In genomic region chr14:23571701-23572523, GRCh38 we compare ENCODE assay signal across 22 cellular contexts. TPM values are rescaled to one million over a fixed set of nuclear protein-coding genes. Genes with fewer than 3 reads are reported as not detected.
DNase-seq lines count a peak whose midpoint lies in the region; ATAC-seq, FAIRE-seq and TF ChIP-seq lines count a peak whose summit lies in the region.
"Had no signal": no experiment of that assay in that cellular context is flagged by ENCODE, and none has a peak within 500 bp of the region (broad histone marks: within the 10 kb centered on the region; RNA-seq: fewer than 3 reads in every experiment).

No MANE protein-coding gene starts in this region.

- CTCF ChIA-PET in activated CD4-positive, alpha-beta T cell treated with anti-CD3 and anti-CD28 coated beads for 36 hours (lab: Charles Lee), result interaction anchor here (0.6 to 2.5 kb wide), 7 partner anchors 9 to 275 kb away, joined by 3 to 9 read pairs (median 5); no protein-coding TSS in a partner anchor

- TF ChIP-seq CTCF in keratinocyte (optimal IDR thresholded peaks at IDR 0.05 in 1 of 3, IDR thresholded peaks at IDR 0.05 in 1 of 3, conservative IDR thresholded peaks at IDR 0.05 in 1 of 3; ENCODE audit: extremely low read depth in 1 of 3, insufficient read depth in 2 of 3, low read length in 3 of 3) (no peak), esophagus muscularis mucosa (IDR thresholded peaks at IDR 0.05) (no peak)

- H3K27ac Mint-ChIP-seq in activated CD4-positive, alpha-beta T cell treated with anti-CD3 and anti-CD28 coated beads, Interleukin-2, amount 10 ng/mL, durations not matched to agents 24 days and 14 days, result peak overlapping the region; percentile 2
- H3K27ac Mint-ChIP-seq in activated CD4-positive, alpha-beta T cell treated with anti-CD3 and anti-CD28 coated beads for 36 hours, result no peak overlapping the region
- peak overlapping the region; percentile 46 for H3K27ac Mint-ChIP-seq in activated T-helper 17 cell treated with anti-CD3 and anti-CD28 coated beads, Interleukin-2, amount 50 U/mL, for 72 hours
- H3K27ac Mint-ChIP-seq: HFFc6; natural killer cell treated with Interleukin-12 subunit alpha and Interleukin-12 subunit beta and Interleukin-15 and Interleukin-18, amount 100 ng/mL, for 72 hours; stimulated activated naive B cell treated with anti-CD40 and anti-IgM and Interleukin-4, amounts not matched to agents 10 μg/mL and 1 μg/mL and 100 μg/mL, for 72 hours had no signal

- WGBS in esophagus muscularis mucosa, result 64% methylated on average over 13 of the region's 14 CpGs

- peak overlapping the region; percentile 73 for H2AFZ ChIP-seq in keratinocyte (ENCODE audit: control insufficient read depth, low read length)

- no peaks in the 10 kb centered on the region for H3K9me3 Mint-ChIP-seq in activated CD4-positive, alpha-beta T cell treated with anti-CD3 and anti-CD28 coated beads, Interleukin-2, amount 10 ng/mL, durations not matched to agents 24 days and 14 days
- no peaks in the 10 kb centered on the region for H3K9me3 Mint-ChIP-seq in activated CD4-positive, alpha-beta T cell treated with anti-CD3 and anti-CD28 coated beads for 36 hours (ENCODE audit: low read depth)
- no peaks in the 10 kb centered on the region for H3K9me3 Mint-ChIP-seq in activated T-helper 17 cell treated with anti-CD3 and anti-CD28 coated beads, Interleukin-2, amount 50 U/mL, for 72 hours
- H3K9me3 Mint-ChIP-seq: CD4-positive, alpha-beta memory T cell; HFFc6; natural killer cell treated with Interleukin-12 subunit alpha and Interleukin-12 subunit beta and Interleukin-15 and Interleukin-18, amount 100 ng/mL, for 72 hours; stimulated activated naive B cell treated with anti-CD40 and anti-IgM and Interleukin-4, amounts not matched to agents 10 μg/mL and 1 μg/mL and 100 μg/mL, for 72 hours had no signal

- H3K27me3 Mint-ChIP-seq in activated CD4-positive, alpha-beta T cell treated with anti-CD3 and anti-CD28 coated beads, Interleukin-2, amount 10 ng/mL, durations not matched to agents 24 days and 14 days, result peaks cover 23% of the 10 kb centered on the region
- H3K27me3 Mint-ChIP-seq in activated CD4-positive, alpha-beta T cell treated with anti-CD3 and anti-CD28 coated beads for 36 hours, result peaks cover 24% of the 10 kb centered on the region
- H3K27me3 Mint-ChIP-seq in activated T-helper 17 cell treated with anti-CD3 and anti-CD28 coated beads, Interleukin-2, amount 50 U/mL, for 72 hours, result peaks cover 23% of the 10 kb centered on the region

- no peak overlapping the region for H3K4me3 ChIP-seq in keratinocyte (ENCODE audit: control insufficient read depth in 2 of 3, extremely low read depth in 1 of 3, insufficient read depth in 2 of 3, low read depth in 1 of 3, low read length in 3 of 3)
- H3K4me3 ChIP-seq in esophagus muscularis mucosa, result no peak overlapping the region
- H3K4me3 ChIP-seq: ascending aorta, colonic mucosa, lung had no signal

- H3K36me3 Mint-ChIP-seq in activated CD4-positive, alpha-beta T cell treated with anti-CD3 and anti-CD28 coated beads, Interleukin-2, amount 10 ng/mL, durations not matched to agents 24 days and 14 days (ENCODE audit: low read depth), result peaks cover 7% of the 10 kb centered on the region
- H3K36me3 Mint-ChIP-seq in activated CD4-positive, alpha-beta T cell treated with anti-CD3 and anti-CD28 coated beads for 36 hours (ENCODE audit: low read depth), result no peaks in the 10 kb centered on the region
- H3K36me3 Mint-ChIP-seq in activated T-helper 17 cell treated with anti-CD3 and anti-CD28 coated beads, Interleukin-2, amount 50 U/mL, for 72 hours (ENCODE audit: low read depth), result peaks cover 15% of the 10 kb centered on the region
- H3K36me3 Mint-ChIP-seq: natural killer cell treated with Interleukin-12 subunit alpha and Interleukin-12 subunit beta and Interleukin-15 and Interleukin-18, amount 100 ng/mL, for 72 hours had no signal

- POLR2A ChIA-PET in activated CD4-positive, alpha-beta T cell treated with anti-CD3 and anti-CD28 coated beads for 36 hours (lab: Charles Lee), result no interaction called here

- dilution Hi-C loops in keratinocyte (cut with MboI; ENCODE audit: extremely low pct_ligation_motif_present, low sequenced_read_pairs), result no loop called here

- H3K4me1 ChIP-seq in keratinocyte (ENCODE audit: control insufficient read depth, extremely low read depth, insufficient read depth, low read length) (peaks cover 19% of the 10 kb centered on the region), esophagus muscularis mucosa (peaks cover 7 to 34% (median 24%) of the 10 kb centered on the region in 4 donors)

- no peak for TF ChIP-seq POLR2A in esophagus muscularis mucosa (IDR thresholded peaks at IDR 0.05; ENCODE audit: low read depth)

- no peak overlapping the region for H3K4me3 Mint-ChIP-seq in activated CD4-positive, alpha-beta T cell treated with anti-CD3 and anti-CD28 coated beads, Interleukin-2, amount 10 ng/mL, durations not matched to agents 24 days and 14 days
- no peak overlapping the region for H3K4me3 Mint-ChIP-seq in activated CD4-positive, alpha-beta T cell treated with anti-CD3 and anti-CD28 coated beads for 36 hours
- H3K4me3 Mint-ChIP-seq in activated T-helper 17 cell treated with anti-CD3 and anti-CD28 coated beads, Interleukin-2, amount 50 U/mL, for 72 hours, result no peak overlapping the region
- H3K4me3 Mint-ChIP-seq: HFFc6; natural killer cell treated with Interleukin-12 subunit alpha and Interleukin-12 subunit beta and Interleukin-15 and Interleukin-18, amount 100 ng/mL, for 72 hours; stimulated activated naive B cell treated with anti-CD40 and anti-IgM and Interleukin-4, amounts not matched to agents 10 μg/mL and 1 μg/mL and 100 μg/mL, for 72 hours had no signal

- peaks cover 21% of the 10 kb centered on the region for H3K27me3 ChIP-seq in keratinocyte (ENCODE audit: control insufficient read depth, extremely low read depth, insufficient read depth, low read length)
- H3K27me3 ChIP-seq in esophagus muscularis mucosa, result peaks cover 1 to 58% (median 19%) of the 10 kb centered on the region in 4 donors

- no peaks in the 10 kb centered on the region for H3K9me1 ChIP-seq in keratinocyte (ENCODE audit: control insufficient read depth, extremely low read depth, insufficient read depth, low read length)

- no peak overlapping the region for H3K4me2 ChIP-seq in keratinocyte (ENCODE audit: control insufficient read depth, extremely low read depth, insufficient read depth, low read depth, low read length)

- peaks cover 3% of the 10 kb centered on the region for H3K79me2 ChIP-seq in keratinocyte (ENCODE audit: control insufficient read depth, insufficient read depth, low read length)

- FAIRE-seq in keratinocyte (lab: Jason Lieb, UNC), result no peak
- FAIRE-seq: A204.1 had no signal

- no peak overlapping the region for H3K27ac ChIP-seq in keratinocyte (ENCODE audit: control insufficient read depth, insufficient read depth, low read length)
- H3K27ac ChIP-seq in temporal lobe (ENCODE audit: low read depth, low read length), result peak overlapping the region; percentile 51
- no peak overlapping the region for H3K27ac ChIP-seq in esophagus muscularis mucosa (replicated peaks in 1 of 4)
- H3K27ac ChIP-seq: ascending aorta, colonic mucosa, epithelial cell of prostate had no signal

- TF ChIP-seq EP300 in esophagus muscularis mucosa (IDR thresholded peaks at IDR 0.05), result no peak

- no peaks in the 10 kb centered on the region for H4K20me1 ChIP-seq in keratinocyte (ENCODE audit: control insufficient read depth, extremely low read depth, insufficient read depth, low read length)

- peak; percentile 56 for DNase-seq in activated CD4-positive, alpha-beta T cell treated with anti-CD3 and anti-CD28 coated beads, Interleukin-2, amount 10 ng/mL, durations not matched to agents 24 days and 14 days
- DNase-seq in activated CD4-positive, alpha-beta T cell treated with anti-CD3 and anti-CD28 coated beads for 36 hours, result no peak
- DNase-seq in keratinocyte (ENCODE audit: low read depth, low spot score), result no peak
- DNase-seq in esophagus muscularis mucosa (ENCODE audit: extremely low spot score), result no peak
- no peak for DNase-seq in activated T-cell treated with anti-CD3 and anti-CD28 coated beads for 4 hours
- DNase-seq: activated CD4-positive, CD25-positive, alpha-beta regulatory T cell treated with anti-CD3 and anti-CD28 coated beads, Interleukin-2, amount 50 U/mL, for 72 hours; activated naive CD4-positive, alpha-beta T cell; CD4-positive, alpha-beta memory T cell; HFFc6; NCI-H1436 treated with DMSO at 0.1 percent for 48 hours; NCI-H446 treated with DMSO at 0.1 percent for 48 hours; stimulated activated naive B cell treated with anti-CD40 and anti-IgM and Interleukin-4, amounts not matched to agents 10 μg/mL and 1 μg/mL and 100 μg/mL, for 72 hours had no signal

- H3K9ac ChIP-seq in keratinocyte (ENCODE audit: control insufficient read depth, extremely low read depth, insufficient read depth, low read length), result no peak overlapping the region

- H3K4me1 Mint-ChIP-seq in activated CD4-positive, alpha-beta T cell treated with anti-CD3 and anti-CD28 coated beads, Interleukin-2, amount 10 ng/mL, durations not matched to agents 24 days and 14 days, result peaks cover 35% of the 10 kb centered on the region
- H3K4me1 Mint-ChIP-seq in activated CD4-positive, alpha-beta T cell treated with anti-CD3 and anti-CD28 coated beads for 36 hours, result peaks cover 17% of the 10 kb centered on the region
- peaks cover 25% of the 10 kb centered on the region for H3K4me1 Mint-ChIP-seq in activated T-helper 17 cell treated with anti-CD3 and anti-CD28 coated beads, Interleukin-2, amount 50 U/mL, for 72 hours

- H3K9me3 ChIP-seq in keratinocyte (ENCODE audit: control insufficient read depth, low read depth, low read length), result no peaks in the 10 kb centered on the region
- H3K9me3 ChIP-seq in esophagus muscularis mucosa, result no peaks in the 10 kb centered on the region
- H3K9me3 ChIP-seq: ascending aorta, colonic mucosa had no signal

- intact Hi-C loops in activated CD4-positive, alpha-beta T cell treated with anti-CD3 and anti-CD28 coated beads, Interleukin-2, amount 10 ng/mL, durations not matched to agents 24 days and 14 days (cut with micrococcal nuclease), result no loop called here
- intact Hi-C loops in activated CD4-positive, alpha-beta T cell treated with anti-CD3 and anti-CD28 coated beads for 36 hours (cut with DNase I, micrococcal nuclease), result no loop called here
- intact Hi-C loops in esophagus muscularis mucosa (cut with DNase I), result no loop called here

- H3K36me3 ChIP-seq in keratinocyte (ENCODE audit: control insufficient read depth in 2 of 2, extremely low read depth in 1 of 2, insufficient read depth in 2 of 2, low read length in 2 of 2) (no peaks in the 10 kb centered on the region), esophagus muscularis mucosa (no peaks in the 10 kb centered on the region)
- H3K36me3 ChIP-seq: ascending aorta, colonic mucosa had no signal

- no peak for ATAC-seq in activated CD4-positive, alpha-beta T cell treated with anti-CD3 and anti-CD28 coated beads for 36 hours
- no peak for ATAC-seq in activated T-helper 17 cell treated with anti-CD3 and anti-CD28 coated beads, Interleukin-2, amount 50 U/mL, for 72 hours (replicated peaks)
- ATAC-seq in HG03442 (IDR thresholded peaks at IDR 0.05; ENCODE audit: unreplicated experiment), result no peak
- ATAC-seq: natural killer cell treated with Interleukin-12 subunit alpha and Interleukin-12 subunit beta and Interleukin-15 and Interleukin-18, amount 100 ng/mL, for 72 hours; stimulated activated naive B cell treated with anti-CD40 and anti-IgM and Interleukin-4, amounts not matched to agents 10 μg/mL and 1 μg/mL and 100 μg/mL, for 72 hours had no signal

RNA-seq across cellular contexts. Expression of gene AP1G2, which starts 4.3 kb away (rescaled TPM):
- 135 and 142 TPM in 2 replicates for total RNA-seq in activated CD4-positive, alpha-beta T cell treated with anti-CD3 and anti-CD28 coated beads, Interleukin-2, amount 10 ng/mL, durations not matched to agents 24 days and 14 days
- 100 to 1,000 TPM; 162 to 166 TPM for total RNA-seq in activated CD4-positive, alpha-beta T cell treated with anti-CD3 and anti-CD28 coated beads for 36 hours
- 100 to 1,000 TPM; 199 to 312 TPM for total RNA-seq in activated T-helper 17 cell treated with anti-CD3 and anti-CD28 coated beads, Interleukin-2, amount 50 U/mL, for 72 hours
- 119 to 230 TPM (median 128 TPM) in 3 replicates for polyA plus RNA-seq in keratinocyte
- 32.3 TPM for polyA plus RNA-seq in keratinocyte (2011; ENCODE audit: low read depth)
- polyA plus RNA-seq in keratinocyte (2011; cell fraction: cytosol; rRNA removed), result 70.8 and 77.1 TPM in 2 replicates
- 905 and 1,158 TPM in 2 replicates for polyA plus RNA-seq in keratinocyte (2011; cell fraction: nucleus; rRNA removed)
- 74.0 and 125 TPM in 2 replicates for polyA plus RNA-seq in keratinocyte (2012; ENCODE audit: low replicate concordance)
- polyA minus RNA-seq in keratinocyte, result 177 to 204 TPM (median 203 TPM) in 3 replicates
- polyA minus RNA-seq in keratinocyte (2011; cell fraction: cytosol; rRNA and poly(A)+ RNA removed), result 78.5 TPM
- polyA minus RNA-seq in keratinocyte (2011; cell fraction: nucleus; rRNA and poly(A)+ RNA removed), result 123 and 164 TPM in 2 replicates
- 10.6 TPM for total RNA-seq in temporal lobe
- 10 to 100 TPM; 15.9 to 30.2 (median 20.0) TPM for total RNA-seq in esophagus muscularis mucosa

RNA-seq across cellular contexts. Expression of gene JPH4, which starts 6.7 kb away (rescaled TPM):
- total RNA-seq in activated CD4-positive, alpha-beta T cell treated with anti-CD3 and anti-CD28 coated beads, Interleukin-2, amount 10 ng/mL, durations not matched to agents 24 days and 14 days, result not detected in 2 replicates
- not detected for total RNA-seq in activated CD4-positive, alpha-beta T cell treated with anti-CD3 and anti-CD28 coated beads for 36 hours
- total RNA-seq in activated T-helper 17 cell treated with anti-CD3 and anti-CD28 coated beads, Interleukin-2, amount 50 U/mL, for 72 hours, result not detected
- 0.01 to 0.04 TPM (median 0.03 TPM) in 3 replicates for polyA plus RNA-seq in keratinocyte
- not detected for polyA plus RNA-seq in keratinocyte (2011; ENCODE audit: low read depth)
- 0.02 and 0.05 TPM in 2 replicates for polyA plus RNA-seq in keratinocyte (2011; cell fraction: cytosol; rRNA removed)
- polyA plus RNA-seq in keratinocyte (2011; cell fraction: nucleus; rRNA removed), result 0.05 TPM in 1 of 2 replicates, not detected in the other
- 0.38 TPM in 1 of 2 replicates, not detected in the other for polyA plus RNA-seq in keratinocyte (2012; ENCODE audit: low replicate concordance)
- polyA minus RNA-seq in keratinocyte, result 0.07 TPM in 1 of 3 replicates, not detected in the others
- not detected for polyA minus RNA-seq in keratinocyte (2011; cell fraction: cytosol; rRNA and poly(A)+ RNA removed)
- polyA minus RNA-seq in keratinocyte (2011; cell fraction: nucleus; rRNA and poly(A)+ RNA removed), result not detected in 2 replicates
- total RNA-seq in temporal lobe (40.1 TPM), esophagus muscularis mucosa (1 to 10 TPM in 3 of 4 donors, under 1 TPM in 1; 0.83 to 2.8 (median 2.0) TPM)
- total RNA-seq: CD4-positive, alpha-beta memory T cell; HFFc6; T-helper 2 cell treated with Interferon-gamma antibody and Interleukin-4, amounts not matched to agents 100 ng/mL and 5 ng/mL, for 36 hours had no signal

RNA-seq across cellular contexts. Expression of gene THTPA, which starts 15.8 kb away (rescaled TPM):
- 14.5 and 16.7 TPM in 2 replicates for total RNA-seq in activated CD4-positive, alpha-beta T cell treated with anti-CD3 and anti-CD28 coated beads, Interleukin-2, amount 10 ng/mL, durations not matched to agents 24 days and 14 days
- 1 to 10 TPM; 8.3 to 8.5 TPM for total RNA-seq in activated CD4-positive, alpha-beta T cell treated with anti-CD3 and anti-CD28 coated beads for 36 hours
- total RNA-seq in activated T-helper 17 cell treated with anti-CD3 and anti-CD28 coated beads, Interleukin-2, amount 50 U/mL, for 72 hours, result 1 to 10 TPM; 7.3 to 8.7 TPM
- 3.2 to 4.3 TPM (median 4.3 TPM) in 3 replicates for polyA plus RNA-seq in keratinocyte
- polyA plus RNA-seq in keratinocyte (2011; ENCODE audit: low read depth), result 1.3 TPM
- 4.4 and 4.7 TPM in 2 replicates for polyA plus RNA-seq in keratinocyte (2011; cell fraction: cytosol; rRNA removed)
- 6.9 and 7.8 TPM in 2 replicates for polyA plus RNA-seq in keratinocyte (2011; cell fraction: nucleus; rRNA removed)
- 2.1 and 5.6 TPM in 2 replicates for polyA plus RNA-seq in keratinocyte (2012; ENCODE audit: low replicate concordance)
- 3.6 to 5.8 TPM (median 4.5 TPM) in 3 replicates for polyA minus RNA-seq in keratinocyte
- polyA minus RNA-seq in keratinocyte (2011; cell fraction: cytosol; rRNA and poly(A)+ RNA removed), result 3.5 TPM
- 2.7 and 2.9 TPM in 2 replicates for polyA minus RNA-seq in keratinocyte (2011; cell fraction: nucleus; rRNA and poly(A)+ RNA removed)
- total RNA-seq in temporal lobe (16.7 TPM), esophagus muscularis mucosa (10 to 100 TPM; 18.3 to 20.0 (median 19.7) TPM)

RNA-seq across cellular contexts. Expression of gene ZFHX2, which starts 20.3 kb away (rescaled TPM):
- 1.8 and 2.8 TPM in 2 replicates for total RNA-seq in activated CD4-positive, alpha-beta T cell treated with anti-CD3 and anti-CD28 coated beads, Interleukin-2, amount 10 ng/mL, durations not matched to agents 24 days and 14 days
- 1 to 10 TPM; 1.0 to 1.3 TPM for total RNA-seq in activated CD4-positive, alpha-beta T cell treated with anti-CD3 and anti-CD28 coated beads for 36 hours
- 1 to 10 TPM; 2.1 to 2.3 TPM for total RNA-seq in activated T-helper 17 cell treated with anti-CD3 and anti-CD28 coated beads, Interleukin-2, amount 50 U/mL, for 72 hours
- polyA plus RNA-seq in keratinocyte, result 0.08 to 0.22 TPM (median 0.18 TPM) in 3 replicates
- 0.44 TPM for polyA plus RNA-seq in keratinocyte (2011; ENCODE audit: low read depth)
- 0.13 and 0.17 TPM in 2 replicates for polyA plus RNA-seq in keratinocyte (2011; cell fraction: cytosol; rRNA removed)
- polyA plus RNA-seq in keratinocyte (2011; cell fraction: nucleus; rRNA removed), result 0.56 and 0.84 TPM in 2 replicates
- polyA plus RNA-seq in keratinocyte (2012; ENCODE audit: low replicate concordance), result 0.28 and 0.66 TPM in 2 replicates
- 0.19 to 1.9 TPM (median 0.26 TPM) in 3 replicates for polyA minus RNA-seq in keratinocyte
- 0.19 TPM for polyA minus RNA-seq in keratinocyte (2011; cell fraction: cytosol; rRNA and poly(A)+ RNA removed)
- polyA minus RNA-seq in keratinocyte (2011; cell fraction: nucleus; rRNA and poly(A)+ RNA removed), result 0.70 and 1.1 TPM in 2 replicates
- 1.5 TPM for total RNA-seq in temporal lobe
- 1 to 10 TPM in 3 of 4 donors, under 1 TPM in 1; 0.50 to 1.8 (median 1.2) TPM for total RNA-seq in esophagus muscularis mucosa
- polyA plus RNA-seq: CD4-positive, alpha-beta memory T cell had no signal

Comparison
In these comparisons a context has a peak if more than half of its experiments do, and no peak if none do; other contexts are left out.
1. RNA of gene JPH4, which starts 6.7 kb away (total RNA-seq): 40.1 TPM in temporal lobe (single experiment); 0.83 to 2.8 TPM in esophagus muscularis mucosa, not detected in activated T-helper 17 cell treated with anti-CD3 and anti-CD28 coated beads, Interleukin-2, amount 50 U/mL, for 72 hours, not detected in activated CD4-positive, alpha-beta T cell treated with anti-CD3 and anti-CD28 coated beads, Interleukin-2, amount 10 ng/mL, durations not matched to agents 24 days and 14 days and not detected in activated CD4-positive, alpha-beta T cell treated with anti-CD3 and anti-CD28 coated beads for 36 hours; every median in the first group is over 10 times any median in the second.